Comparison of ENCODE assay signal across 17 cellular contexts in the genomic region with DNA sequence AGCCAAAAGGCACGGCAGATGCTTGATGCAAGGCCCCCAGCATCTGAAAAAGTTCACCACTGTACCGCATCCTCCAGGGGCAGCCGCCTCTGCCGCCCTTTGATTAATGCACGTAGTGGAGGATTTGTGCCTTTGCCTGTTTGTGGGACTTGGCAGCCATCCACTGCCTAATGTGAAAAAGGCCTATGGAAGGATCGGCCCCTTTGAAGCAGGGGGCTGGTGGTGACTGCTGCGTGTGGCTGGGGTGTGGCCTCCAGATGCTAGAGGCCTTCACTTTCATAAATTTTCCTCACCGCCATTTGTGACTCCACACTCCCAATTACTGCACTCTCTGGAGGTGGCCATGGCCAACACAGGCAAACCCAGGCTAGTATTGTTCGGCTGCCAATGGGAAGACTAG.
DNase-seq lines count a peak whose midpoint lies in the region; ATAC-seq and TF ChIP-seq lines count a peak whose summit lies in the region.
"Had no signal": no experiment of that assay in that cellular context is flagged by ENCODE, and none has a peak within 500 bp of the region (broad histone marks: within the 10 kb centered on the region; RNA-seq: fewer than 3 reads in every experiment).

No MANE protein-coding gene starts in this region.

- in situ Hi-C loops in GM13977 (cut with MboI; ENCODE audit: low pct_unique_long_range_greater_than_20kb, low sequenced_read_pairs, unreplicated experiment), result no loop called here

- no CpG with 5 or more reads among the region's 9 CpGs for WGBS in mesendoderm (ENCODE audit: extremely low coverage, insufficient coverage, low lambda C conversion rate)
- WGBS in psoas muscle, 3 donors, result 72 to 82% (median 80%) methylated on average over 9 of the region's 9 CpGs

- no peak overlapping the region for H4K8ac ChIP-seq in mesendoderm (ENCODE audit: low read depth, low read length)

- H3K27me3 ChIP-seq in mesendoderm (ENCODE audit: insufficient read depth, low read length, poor library complexity) (no peaks in the 10 kb centered on the region), psoas muscle (ENCODE audit: insufficient read depth in 3 of 3, low read length in 2 of 3) (no peaks in the 10 kb centered on the region)

- peak; percentile 52 for DNase-seq in AG08395 (ENCODE audit: low spot score)
- peak; percentile 42 for DNase-seq in Daoy (ENCODE audit: low read depth)
- no peak for DNase-seq in SK-N-MC (ENCODE audit: low read depth, low spot score)
- DNase-seq in mesendoderm, result no peak
- no peak for DNase-seq in psoas muscle
- DNase-seq in GM13977 (ENCODE audit: low spot score), result no peak
- DNase-seq: ACHN, Kasumi-1, NCI-H1694, NCI-H2081, NCI-H2171, NCI-H524 treated with DMSO at 0.1 percent for 48 hours, Right ventricle myocardium superior had no signal

- no peak overlapping the region for H3K18ac ChIP-seq in mesendoderm (ENCODE audit: low read length)

- H3K79me1 ChIP-seq in mesendoderm (ENCODE audit: low read length), result no peaks in the 10 kb centered on the region

- no peak overlapping the region for H2AK5ac ChIP-seq in mesendoderm (ENCODE audit: low read length)

- H2BK5ac ChIP-seq in mesendoderm (ENCODE audit: low read length), result no peak overlapping the region

- H3K4me3 ChIP-seq in SK-N-MC, result peak overlapping the region; percentile 55
- no peak overlapping the region for H3K4me3 ChIP-seq in mesendoderm (ENCODE audit: low read length)
- no peak overlapping the region for H3K4me3 ChIP-seq in psoas muscle
- H3K4me3 ChIP-seq: GM12878, GM23338 had no signal

- H4K5ac ChIP-seq in mesendoderm (ENCODE audit: low read length), result no peak overlapping the region

- H3K9me3 ChIP-seq in SK-N-MC (ENCODE audit: low read depth, low read length), result no peaks in the 10 kb centered on the region
- no peaks in the 10 kb centered on the region for H3K9me3 ChIP-seq in psoas muscle

- ATAC-seq in psoas muscle (no peak), GM18909 (IDR thresholded peaks at IDR 0.05; ENCODE audit: poor library complexity, unreplicated experiment) (no peak)
- ATAC-seq: GM12878, GM23338, HCT116 had no signal

- no peak overlapping the region for H2BK120ac ChIP-seq in mesendoderm (ENCODE audit: low read depth, low read length)

- H3K23ac ChIP-seq in mesendoderm (ENCODE audit: low read length), result peak overlapping the region; percentile 26

- H3K79me2 ChIP-seq in mesendoderm (ENCODE audit: control insufficient read depth, insufficient read depth, low read length), result no peaks in the 10 kb centered on the region

- H3K4me2 ChIP-seq in mesendoderm (ENCODE audit: low read length), result no peak overlapping the region
- H3K4me2 ChIP-seq: GM23338 had no signal

- no peak overlapping the region for H2BK15ac ChIP-seq in mesendoderm (replicated peaks; ENCODE audit: low read depth)

- intact Hi-C loops in psoas muscle (cut with DNase I), result loop anchor here in 1 of 2 donors (5.0 kb wide), 2 partner anchors 36 to 39 kb away; no protein-coding TSS in a partner anchor

- no peak for TF ChIP-seq CTCF in psoas muscle (IDR thresholded peaks at IDR 0.05)
- no peak for TF ChIP-seq CTCF in GM13977 (IDR thresholded peaks at IDR 0.05; ENCODE audit: extremely low read depth, insufficient read depth, missing control alignments)

- no peak overlapping the region for H3K56ac ChIP-seq in mesendoderm (ENCODE audit: low read length)

- no peaks in the 10 kb centered on the region for H3K36me3 ChIP-seq in SK-N-MC (ENCODE audit: insufficient read depth, low read length)
- H3K36me3 ChIP-seq in mesendoderm (ENCODE audit: control insufficient read depth, insufficient read depth, low read length), result no peaks in the 10 kb centered on the region
- no peaks in the 10 kb centered on the region for H3K36me3 ChIP-seq in psoas muscle (ENCODE audit: insufficient read depth in 1 of 2, low read depth in 1 of 2)

- H3K4ac ChIP-seq in mesendoderm (ENCODE audit: low read depth, low read length), result no peak overlapping the region

- no peak overlapping the region for H3K9ac ChIP-seq in SK-N-MC (ENCODE audit: insufficient read length)
- no peak overlapping the region for H3K9ac ChIP-seq in mesendoderm (ENCODE audit: low read length)

- H3K27ac ChIP-seq in SK-N-MC, result no peak overlapping the region; the same call in 1 of the 2 replicates
- H3K27ac ChIP-seq in mesendoderm (ENCODE audit: low read depth, low read length), result no peak overlapping the region
- H3K27ac ChIP-seq in psoas muscle, result no peak overlapping the region

- peaks cover 2% of the 10 kb centered on the region for H3K4me1 ChIP-seq in mesendoderm (ENCODE audit: control insufficient read depth, low read depth, low read length)
- peaks cover 7% of the 10 kb centered on the region for H3K4me1 ChIP-seq in psoas muscle

Comparison
In these comparisons a context has a peak if more than half of its experiments do, and no peak if none do; other contexts are left out.
1. DNase-seq: peak in AG08395 (single experiment) and Daoy (single experiment); none in SK-N-MC (single experiment), mesendoderm (single experiment), psoas muscle (0 of 2) and GM13977 (single experiment).